Comparison of ENCODE assay signal across 33 cellular contexts in the genomic region with DNA sequence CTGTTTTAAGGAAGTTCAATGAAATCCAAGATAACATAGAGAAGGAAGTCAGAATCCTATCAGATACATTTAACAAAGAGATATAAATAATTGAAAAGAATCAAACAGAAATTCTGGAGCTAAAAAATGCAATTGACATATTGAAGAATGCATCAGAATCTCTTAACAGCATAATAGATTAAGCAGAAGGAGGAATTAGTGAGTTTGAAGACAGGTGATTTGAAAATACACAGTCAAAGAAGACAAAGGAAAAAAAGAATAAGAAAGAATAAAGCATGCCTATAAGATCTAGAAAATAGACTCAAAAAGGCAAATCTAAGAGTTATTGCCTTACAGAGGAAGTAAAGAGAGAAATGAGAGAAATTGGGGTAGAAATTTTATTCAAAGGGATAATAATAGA.
DNase-seq lines count a peak whose midpoint lies in the region; ATAC-seq, FAIRE-seq and TF ChIP-seq lines count a peak whose summit lies in the region.
"Had no signal": no experiment of that assay in that cellular context is flagged by ENCODE, and none has a peak within 500 bp of the region (broad histone marks: within the 10 kb centered on the region; RNA-seq: fewer than 3 reads in every experiment).

No MANE protein-coding gene starts in this region.

- no peak for FAIRE-seq in K562 (lab: Jason Lieb, UNC)
- FAIRE-seq: A204.1, A549, D721Med had no signal

- no peaks in the 10 kb centered on the region for H3K36me3 ChIP-seq in SK-N-SH (replicated peaks in 1 of 2; ENCODE audit: control insufficient read depth in 1 of 2, insufficient read depth in 2 of 2, low read length in 1 of 2)
- no peaks in the 10 kb centered on the region for H3K36me3 ChIP-seq in HEK293 (ENCODE audit: control insufficient read depth in 2 of 2, insufficient read depth in 1 of 2, low read length in 2 of 2)
- no peaks in the 10 kb centered on the region for H3K36me3 ChIP-seq in K562 (ENCODE audit: control insufficient read depth, insufficient read depth, low read length)
- H3K36me3 ChIP-seq: BE2C; BLaER1; BLaER1 treated with 17β-estradiol and CSF1 and Interleukin-3, amounts not matched to agents 10 nM and 100 nM had no signal

- H3K4me1 ChIP-seq in SK-N-SH (ENCODE audit: control insufficient read depth in 1 of 2, insufficient read depth in 2 of 2, low read depth in 1 of 2, low read length in 1 of 2) (no peaks in the 10 kb centered on the region), HEK293 (ENCODE audit: control insufficient read depth, insufficient read depth, low read length) (no peaks in the 10 kb centered on the region), K562 (replicated peaks in 1 of 2; ENCODE audit: control insufficient read depth in 2 of 2, insufficient read depth in 2 of 2, low read length in 2 of 2) (no peaks in the 10 kb centered on the region)
- H3K4me1 ChIP-seq: A549; BE2C; BLaER1; BLaER1 treated with 17β-estradiol and CSF1 and Interleukin-3, amounts not matched to agents 10 nM and 100 nM; Caco-2 had no signal

- H3K9me3 ChIP-seq in SK-N-SH (no peaks in the 10 kb centered on the region; the same call in 1 of the 2 replicates), HEK293 (ENCODE audit: control insufficient read depth, insufficient read depth, low read depth, low read length) (no peaks in the 10 kb centered on the region), K562 (replicated peaks; ENCODE audit: control insufficient read depth, insufficient read depth, low read depth, low read length) (no peaks in the 10 kb centered on the region)
- H3K9me3 ChIP-seq: A549, BE2C, Caco-2 had no signal

- no peaks in the 10 kb centered on the region for H3F3A ChIP-seq in SK-N-SH (replicated peaks; ENCODE audit: insufficient read depth)

- in situ Hi-C loops in K562 (cut with MboI), result no loop called here

- H3K27ac ChIP-seq in SK-N-SH (ENCODE audit: low read depth in 2 of 2, low read length in 1 of 2) (no peak overlapping the region), HEK293 (ENCODE audit: extremely low read depth, low read depth, low read length) (no peak overlapping the region), K562 (ENCODE audit: extremely low read depth, low read depth, low read length) (no peak overlapping the region)
- H3K27ac ChIP-seq: 22Rv1; A549; BLaER1; BLaER1 treated with 17β-estradiol and CSF1 and Interleukin-3, amounts not matched to agents 10 nM and 100 nM; C4-2B had no signal

- ATAC-seq in SK-N-SH treated with all-trans-retinoic acid at 6 μM for 48 hours, result no peak
- ATAC-seq in K562, result no peak
- ATAC-seq: A549; CD8-positive, alpha-beta T cell had no signal

- no peaks in the 10 kb centered on the region for H3K79me2 ChIP-seq in SK-N-SH (ENCODE audit: insufficient read depth)
- H3K79me2 ChIP-seq in K562 (ENCODE audit: control insufficient read depth, insufficient read depth, low read length), result no peaks in the 10 kb centered on the region

- H3K9me2 ChIP-seq in SK-N-SH, result no peaks in the 10 kb centered on the region

- no peaks in the 10 kb centered on the region for H3K27me3 ChIP-seq in SK-N-SH (ENCODE audit: insufficient read depth)
- H3K27me3 ChIP-seq in K562 (ENCODE audit: control insufficient read depth in 2 of 2, insufficient read depth in 2 of 2, low read length in 2 of 2), result no peaks in the 10 kb centered on the region
- H3K27me3 ChIP-seq: BE2C; BLaER1; BLaER1 treated with 17β-estradiol and CSF1 and Interleukin-3, amounts not matched to agents 10 nM and 100 nM had no signal

- BruUV-seq in K562 (replicated peaks; lab: Mats Ljungman, UMichigan), result no TSS peak

- H3K4me2 ChIP-seq in SK-N-SH (no peak overlapping the region), K562 (ENCODE audit: insufficient read depth, low read length) (no peak overlapping the region)
- H3K4me2 ChIP-seq: A549; BLaER1; BLaER1 treated with 17β-estradiol and CSF1 and Interleukin-3, amounts not matched to agents 10 nM and 100 nM had no signal

- CTCF ChIA-PET in SK-N-SH (lab: Yijun Ruan, JAX) (interaction anchor here (1.2 kb wide), 1 partner anchor 9 kb away, joined by 4 read pairs; no protein-coding TSS in a partner anchor), HEK293 (lab: Yijun Ruan, JAX) (no interaction called here), K562 (lab: Yijun Ruan, JAX; ENCODE audit: low intra/inter-chr PET ratio) (no interaction called here)

- no peak overlapping the region for H2AFZ ChIP-seq in SK-N-SH (ENCODE audit: low read depth)
- H2AFZ ChIP-seq in K562 (ENCODE audit: low read depth, low read length), result no peak overlapping the region

- H3K9ac ChIP-seq in SK-N-SH, result no peak overlapping the region
- no peak overlapping the region for H3K9ac ChIP-seq in K562 (ENCODE audit: insufficient read depth in 1 of 2, low read depth in 2 of 2, low read length in 2 of 2)
- H3K9ac ChIP-seq: BLaER1; BLaER1 treated with 17β-estradiol and CSF1 and Interleukin-3, amounts not matched to agents 10 nM and 100 nM had no signal

- POLR2A ChIA-PET in SK-N-SH (lab: Yijun Ruan, JAX) (no interaction called here), HEK293 (lab: Yijun Ruan, JAX) (no interaction called here), K562 (lab: Yijun Ruan, JAX) (no interaction called here)

- H4K20me1 ChIP-seq in SK-N-SH (ENCODE audit: insufficient read depth), result no peaks in the 10 kb centered on the region
- no peaks in the 10 kb centered on the region for H4K20me1 ChIP-seq in K562 (replicated peaks; ENCODE audit: control insufficient read depth, insufficient read depth, low read length)
- H4K20me1 ChIP-seq: BLaER1; BLaER1 treated with 17β-estradiol and CSF1 and Interleukin-3, amounts not matched to agents 10 nM and 100 nM had no signal

- H3K9me1 ChIP-seq in K562 (ENCODE audit: control insufficient read depth, insufficient read depth, low read length), result no peaks in the 10 kb centered on the region

- TF ChIP-seq POLR2A in K562 (conservative IDR thresholded peaks at IDR 0.05), result no peak

- TF ChIP-seq EP300 in SK-N-SH (IDR thresholded peaks at IDR 0.05; ENCODE audit: borderline replicate concordance in 1 of 2, low read depth in 1 of 2, low read length in 1 of 2), result no peak
- no peak for TF ChIP-seq EP300 in K562 (IDR thresholded peaks at IDR 0.05; ENCODE audit: low read length)

- TF ChIP-seq RAD21 in SK-N-SH (IDR thresholded peaks at IDR 0.05; ENCODE audit: low read length) (no peak), K562 (CRISPR knock-in tag; conservative IDR thresholded peaks at IDR 0.05 in 1 of 2, IDR thresholded peaks at IDR 0.05 in 1 of 2) (no peak)

- intact Hi-C loops in K562 (cut with micrococcal nuclease), result no loop called here

- no peak for TF ChIP-seq CTCF in SK-N-SH (IDR thresholded peaks at IDR 0.05)
- TF ChIP-seq CTCF in HEK293 (tag by site-specific recombination; IDR thresholded peaks at IDR 0.05), result no peak
- no peak for TF ChIP-seq CTCF in K562 (IDR thresholded peaks at IDR 0.05 in 2 of 3, conservative IDR thresholded peaks at IDR 0.05 in 1 of 3; ENCODE audit: insufficient read depth in 2 of 3, low read depth in 1 of 3, low read length in 3 of 3)

- H3K4me3 ChIP-seq in SK-N-SH (ENCODE audit: low read depth in 2 of 2, low read length in 1 of 2), result no peak overlapping the region
- H3K4me3 ChIP-seq in HEK293 (ENCODE audit: low read depth, low read length), result no peak overlapping the region
- H3K4me3 ChIP-seq in K562, result no peak overlapping the region
- H3K4me3 ChIP-seq: A549; BLaER1; BLaER1 treated with 17β-estradiol and CSF1 and Interleukin-3, amounts not matched to agents 10 nM and 100 nM had no signal

- DNase-seq in SK-N-SH (no peak), K562 (ENCODE audit: extremely low read depth in 1 of 4, low spot score in 3 of 4) (no peak), NCI-H1436 treated with DMSO at 0.1 percent for 48 hours (lab: John Stamatoyannopoulos, UW) (no peak)
- DNase-seq in activated CD4-positive, alpha-beta T cell treated with anti-CD3 and anti-CD28 coated beads, Interleukin-2, amount 50 U/mL, for 48 hours, result no peak
- DNase-seq: 8988T; ACHN; AML-193; BE2C; C1 segment of cervical spinal cord; Caco-2; Calu3; CD4-positive, alpha-beta memory T cell; CD4-positive, alpha-beta T cell; CD4-positive, CD25-positive, alpha-beta regulatory T cell; CD8-positive, alpha-beta memory T cell; CD8-positive, alpha-beta T cell; COR-L47; DMS 273 treated with DMSO at 0.1 percent for 48 hours; DMS153; DMS53; DMS79; DMS79 treated with DMSO at 0.1 percent for 48 hours; DND-41; EL had no signal

TF ChIP-seq in SK-N-SH, 30 proteins besides CTCF, POLR2A, EP300 and RAD21 (continues in another document):
- no peak for TF ChIP-seq NFIC (IDR thresholded peaks at IDR 0.05; ENCODE audit: borderline replicate concordance)
- TF ChIP-seq, protein P1, sequence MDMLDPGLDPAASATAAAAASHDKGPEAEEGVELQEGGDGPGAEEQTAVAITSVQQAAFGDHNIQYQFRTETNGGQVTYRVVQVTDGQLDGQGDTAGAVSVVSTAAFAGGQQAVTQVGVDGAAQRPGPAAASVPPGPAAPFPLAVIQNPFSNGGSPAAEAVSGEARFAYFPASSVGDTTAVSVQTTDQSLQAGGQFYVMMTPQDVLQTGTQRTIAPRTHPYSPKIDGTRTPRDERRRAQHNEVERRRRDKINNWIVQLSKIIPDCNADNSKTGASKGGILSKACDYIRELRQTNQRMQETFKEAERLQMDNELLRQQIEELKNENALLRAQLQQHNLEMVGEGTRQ (IDR thresholded peaks at IDR 0.05; ENCODE audit: borderline replicate concordance, low read depth, low read length), result no peak
- no peak for TF ChIP-seq CHD2 (IDR thresholded peaks at IDR 0.05; ENCODE audit: low read length, partially characterized antibody)

TF ChIP-seq in HEK293, 187 proteins besides CTCF, POLR2A, EP300 and RAD21:
- TF ChIP-seq ZXDB (tag by site-specific recombination; IDR thresholded peaks at IDR 0.05) (no peak), SETDB1 (IDR thresholded peaks at IDR 0.05; ENCODE audit: insufficient read length, low read length) (peak; percentile 32)

TF ChIP-seq in K562, 482 proteins besides CTCF, POLR2A, EP300 and RAD21:
- TF ChIP-seq POU5F1 (IDR thresholded peaks at IDR 0.05; ENCODE audit: borderline replicate concordance, low read depth, low read length, partially characterized antibody) (no peak), ZNF507 (tag; conservative IDR thresholded peaks at IDR 0.05) (no peak), EWSR1 (IDR thresholded peaks at IDR 0.05; ENCODE audit: borderline replicate concordance, low read depth, partially characterized antibody) (no peak), ZFP30 (CRISPR knock-in tag; IDR thresholded peaks at IDR 0.05; ENCODE audit: borderline replicate concordance) (peak; percentile 77; the same call in 1 of the 2 replicates), FOS (IDR thresholded peaks at IDR 0.05; ENCODE audit: extremely low read depth, insufficient read length) (no peak), SMAD4 (CRISPR knock-in tag; conservative IDR thresholded peaks at IDR 0.05) (no peak)
TF ChIP-seq in K562: peak in this region for 1.
